8 cellular contexts compared by ENCODE assay signal in the genomic region with DNA sequence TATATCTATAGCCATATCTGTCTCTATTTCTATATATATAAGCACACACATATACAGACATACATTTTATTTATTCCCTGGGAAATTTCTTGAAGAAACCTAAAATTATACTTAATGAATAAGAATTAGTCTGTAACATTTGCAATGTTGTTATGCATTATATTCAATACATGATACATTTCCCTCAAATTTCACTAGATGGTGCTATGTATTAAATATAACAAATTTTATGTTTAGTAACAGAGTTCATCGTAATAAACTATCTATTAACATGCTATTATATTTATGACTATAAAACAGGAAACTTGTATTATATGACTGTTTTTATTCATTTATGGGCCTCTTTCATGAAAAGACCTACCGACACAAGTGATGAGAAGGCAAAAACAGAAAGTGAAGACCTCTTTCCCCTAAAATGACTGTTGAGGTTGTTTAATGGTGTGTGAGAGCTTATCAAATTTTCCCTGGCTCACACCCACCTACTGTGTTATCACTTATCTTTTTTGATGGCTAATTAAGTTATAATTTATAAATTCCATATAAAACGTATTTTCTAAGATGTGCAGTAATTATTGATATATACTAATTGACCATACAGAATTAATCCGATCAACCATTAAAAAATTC.
DNase-seq lines count a peak whose midpoint lies in the region; ATAC-seq and TF ChIP-seq lines count a peak whose summit lies in the region.

No MANE protein-coding gene starts in this region.

- intact Hi-C loops in OCI-LY7 (cut with micrococcal nuclease; ENCODE audit: unreplicated experiment) = loop anchor here (2.0 kb wide), 1 partner anchor 889 kb away; no protein-coding TSS in a partner anchor
- intact Hi-C loops in head of caudate nucleus (cut with DNase I) = loop anchor here (5.0 kb wide), 1 partner anchor 890 kb away; no protein-coding TSS in a partner anchor

- DNase-seq in SIG-M5 treated with dmso at 0.1 percent for 504 hours (lab: John Stamatoyannopoulos, UW; ENCODE audit: unreplicated experiment) = peak; percentile 9
- DNase-seq in SIG-M5 (lab: John Stamatoyannopoulos, UW) = no peak
- DNase-seq in OCI-LY7 (ENCODE audit: low spot score) = peak; percentile 60
- DNase-seq in erythroblast (lab: John Stamatoyannopoulos, UW) = peak; percentile 29 to 34
- no peak for DNase-seq in upper lobe of left lung
- no peak for DNase-seq in stimulated activated CD4-positive, alpha-beta T cell treated with anti-CD3 and anti-CD28 coated beads, Interleukin-2, amount 100 ng/mL, for 24 hours
- no peak for DNase-seq in head of caudate nucleus
- no peak for DNase-seq in brain microvascular endothelial cell

- TF ChIP-seq POLR2A in erythroblast (IDR thresholded peaks at IDR 0.05; ENCODE audit: low read length) (no peak), upper lobe of left lung (IDR thresholded peaks at IDR 0.05) (no peak)

- H3K4me1 ChIP-seq in OCI-LY7 (ENCODE audit: insufficient read depth, low read length, poor library complexity, severe bottlenecking) (no peaks in the 10 kb centered on the region), upper lobe of left lung (no peaks in the 10 kb centered on the region)

- H3K36me3 ChIP-seq in OCI-LY7 (ENCODE audit: insufficient read depth, low read length) (no peaks in the 10 kb centered on the region), upper lobe of left lung (no peaks in the 10 kb centered on the region), brain microvascular endothelial cell (replicated peaks) (no peaks in the 10 kb centered on the region)

- no peak overlapping the region for H3K27ac ChIP-seq in OCI-LY7 (ENCODE audit: low read depth, low read length, poor library complexity, severe bottlenecking)
- H3K27ac ChIP-seq in upper lobe of left lung = no peak overlapping the region
- no peak overlapping the region for H3K27ac ChIP-seq in brain microvascular endothelial cell

- TF ChIP-seq CTCF in OCI-LY7 (conservative IDR thresholded peaks at IDR 0.05; ENCODE audit: low read length) = peak; percentile 91
- peak in 4 of 6 experiments; percentile 14 to 26 (median 21) for TF ChIP-seq CTCF in upper lobe of left lung (IDR thresholded peaks at IDR 0.05)
- no peak for TF ChIP-seq CTCF in brain microvascular endothelial cell (IDR thresholded peaks at IDR 0.05; ENCODE audit: low read depth, low read length, missing control alignments)

- POLR2A ChIA-PET in OCI-LY7 (lab: Charles Lee) = interaction anchor here (0.7 kb wide), 1 partner anchor 891 kb away, joined by 3 read pairs; no protein-coding TSS in a partner anchor

- H3K4me2 ChIP-seq in OCI-LY7 (ENCODE audit: low read length) = no peak overlapping the region

- in situ Hi-C loops in brain microvascular endothelial cell (cut with HindIII; ENCODE audit: low pct_ligation_motif_present, low sequenced_read_pairs) = no loop called here

- CTCF ChIA-PET in OCI-LY7 (lab: Charles Lee; ENCODE audit: unreplicated experiment) = no interaction called here

- H3K4me3 ChIP-seq in OCI-LY7 (ENCODE audit: low read depth, low read length, poor library complexity, severe bottlenecking) (no peak overlapping the region), upper lobe of left lung (no peak overlapping the region), brain microvascular endothelial cell (ENCODE audit: low read depth, low read length) (no peak overlapping the region)

- no peaks in the 10 kb centered on the region; the same call in 1 of the 2 replicates for H3K9me3 ChIP-seq in OCI-LY7 (ENCODE audit: low read length)
- H3K9me3 ChIP-seq in upper lobe of left lung = no peaks in the 10 kb centered on the region

- no peaks in the 10 kb centered on the region for H3K79me2 ChIP-seq in OCI-LY7 (ENCODE audit: insufficient read depth, low read depth, low read length)

- H3K27me3 ChIP-seq in upper lobe of left lung = no peaks in the 10 kb centered on the region
- no peaks in the 10 kb centered on the region for H3K27me3 ChIP-seq in brain microvascular endothelial cell (replicated peaks)

- 42 to 43% methylated on average over 4 of the region's 4 CpGs for WGBS in upper lobe of left lung, 2 donors

- peak in 1 of 2 donors; percentile 49 for ATAC-seq in upper lobe of left lung (ENCODE audit: low FRiP score in 2 of 2)

- no TSS peak for BruUV-seq in OCI-LY7 (replicated peaks; lab: Mats Ljungman, UMichigan)

- no peak for TF ChIP-seq EP300 in upper lobe of left lung (IDR thresholded peaks at IDR 0.05)

- H4K20me1 ChIP-seq in OCI-LY7 (ENCODE audit: insufficient read depth, low read length) = no peaks in the 10 kb centered on the region

- no peak overlapping the region for H2AFZ ChIP-seq in OCI-LY7 (ENCODE audit: low read length)

- no peaks in the 10 kb centered on the region for H3K9me2 ChIP-seq in OCI-LY7 (ENCODE audit: insufficient read depth, low read length)

Comparison
In these comparisons a context has a peak if more than half of its experiments do, and no peak if none do; other contexts are left out.
1. DNase-seq: peak in SIG-M5 treated with dmso at 0.1 percent for 504 hours (single experiment), OCI-LY7 (single experiment) and erythroblast (2 of 2); none in SIG-M5 (single experiment), upper lobe of left lung (0 of 2), stimulated activated CD4-positive, alpha-beta T cell treated with anti-CD3 and anti-CD28 coated beads, Interleukin-2, amount 100 ng/mL, for 24 hours (0 of 2), head of caudate nucleus (0 of 42) and brain microvascular endothelial cell (single experiment).